In the genomic region with DNA sequence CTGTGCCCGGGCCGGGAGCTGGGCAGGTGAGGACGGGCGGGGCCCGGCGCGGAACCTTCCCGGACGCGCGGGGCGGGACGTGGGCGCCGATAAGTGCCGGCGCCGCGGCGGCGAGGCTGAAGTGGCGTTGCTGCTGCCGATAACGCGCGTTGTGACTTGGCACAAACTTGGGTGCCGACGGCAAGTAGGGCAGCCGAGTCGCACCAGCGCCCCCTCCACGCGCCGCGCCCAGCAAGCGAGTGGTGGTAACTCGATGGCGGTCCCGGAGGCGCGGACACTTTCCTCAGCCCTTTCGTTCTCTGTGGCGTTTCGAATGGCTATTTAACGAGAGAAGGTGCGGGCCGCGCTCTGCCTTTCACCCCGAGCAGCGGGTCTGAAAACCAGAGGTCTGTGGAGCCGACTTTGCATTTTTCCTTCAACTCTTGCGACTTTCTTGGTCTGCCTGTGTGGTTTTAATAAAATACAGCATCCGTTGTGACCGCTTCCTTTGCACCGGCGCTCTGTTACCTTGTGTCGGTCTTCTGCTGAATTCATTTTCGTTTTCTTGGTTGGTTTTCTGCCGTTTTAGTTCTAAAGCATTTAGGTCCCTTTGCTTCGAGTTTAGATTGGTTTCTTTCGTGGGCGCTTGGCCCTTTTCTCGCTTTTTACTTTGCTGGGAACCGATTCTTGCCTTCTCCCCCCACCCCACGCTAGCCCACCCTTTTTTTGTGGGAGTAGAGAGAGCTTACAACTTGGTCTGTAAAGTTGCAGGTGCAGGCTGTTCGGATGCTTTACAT, we compare ENCODE assay signal across 8 cellular contexts. TPM values are rescaled to one million over a fixed set of nuclear protein-coding genes. Genes with fewer than 3 reads are reported as not detected.
DNase-seq lines count a peak whose midpoint lies in the region; ATAC-seq, FAIRE-seq and TF ChIP-seq lines count a peak whose summit lies in the region.

No MANE protein-coding gene starts in this region.

- POLR2A ChIA-PET in endothelial cell of umbilical vein (lab: Charles Lee) = interaction anchor here (0.8 to 2.3 kb wide), 15 partner anchors 10 to 652 kb away, joined by 3 to 73 read pairs (median 7); a partner anchor contains a TSS

- no peaks in the 10 kb centered on the region for H3K9me3 ChIP-seq in endothelial cell of umbilical vein (replicated peaks; ENCODE audit: control insufficient read depth, insufficient read depth, low read length)
- H3K9me3 ChIP-seq in mucosa of descending colon = no peaks in the 10 kb centered on the region

- dilution Hi-C loops in endothelial cell of umbilical vein (cut with MboI; ENCODE audit: extremely low pct_ligation_motif_present, low sequenced_read_pairs) = loop anchor here (25.0 kb wide), 1 partner anchor 129 kb away; no protein-coding TSS in a partner anchor

- peaks cover 7% of the 10 kb centered on the region for H4K20me1 ChIP-seq in endothelial cell of umbilical vein (replicated peaks; ENCODE audit: control insufficient read depth, extremely low read depth, insufficient read depth, low read length)

- TF ChIP-seq CTCF in endothelial cell of umbilical vein (IDR thresholded peaks at IDR 0.05; ENCODE audit: extremely low read depth in 1 of 2, insufficient read depth in 1 of 2, low read depth in 1 of 2, low read length in 2 of 2) (peak in 1 of 2 donors; percentile 28), mucosa of descending colon (IDR thresholded peaks at IDR 0.05) (no peak)

- peak overlapping the region; percentile 74 for H3K4me2 ChIP-seq in endothelial cell of umbilical vein (ENCODE audit: insufficient read depth, low read length)

- no TSS peak for BruUV-seq in endothelial cell of umbilical vein (replicated peaks; lab: Mats Ljungman, UMichigan)

- peaks cover 2 to 12% of the 10 kb centered on the region in 2 experiments for H3K27me3 ChIP-seq in endothelial cell of umbilical vein (ENCODE audit: control insufficient read depth in 2 of 2, insufficient read depth in 2 of 2, low read length in 2 of 2)

- no peaks in the 10 kb centered on the region for H3K9me1 ChIP-seq in endothelial cell of umbilical vein (replicated peaks; ENCODE audit: control insufficient read depth, extremely low read depth, insufficient read depth, low read length)

- TF ChIP-seq POLR2A in endothelial cell of umbilical vein (IDR thresholded peaks at IDR 0.05; ENCODE audit: low read depth, low read length) = no peak

- peak overlapping the region; percentile 96 for H3K9ac ChIP-seq in endothelial cell of umbilical vein (replicated peaks; ENCODE audit: extremely low read depth, insufficient read depth, low read length)

- peak overlapping the region; percentile 74 to 89 (median 76) for H3K4me3 ChIP-seq in endothelial cell of umbilical vein (replicated peaks in 1 of 3; ENCODE audit: insufficient read depth in 1 of 3, low read depth in 1 of 3, low read length in 3 of 3)
- peak overlapping the region; percentile 97 for H3K4me3 ChIP-seq in mucosa of descending colon

- peak overlapping the region; percentile 49 for H3K27ac ChIP-seq in endothelial cell of umbilical vein (ENCODE audit: insufficient read depth, low read depth, low read length)

- peaks cover 57% of the 10 kb centered on the region for H3K79me2 ChIP-seq in endothelial cell of umbilical vein (ENCODE audit: control insufficient read depth, insufficient read depth, low read length)

- CTCF ChIA-PET in endothelial cell of umbilical vein (lab: Charles Lee) = interaction anchor here (0.6 to 9.5 kb wide), 59 partner anchors 8 to 1441 kb away, joined by 3 to 603 read pairs (median 6); a partner anchor contains a TSS

- H3K4me1 ChIP-seq in endothelial cell of umbilical vein (ENCODE audit: control insufficient read depth, extremely low read depth, insufficient read depth, low read length) = peaks cover 33% of the 10 kb centered on the region
- H3K4me1 ChIP-seq in mucosa of descending colon (ENCODE audit: low read depth) = peaks cover 26% of the 10 kb centered on the region

- FAIRE-seq in GM18507 (lab: Jason Lieb, UNC) (peak; percentile 89), endothelial cell of umbilical vein (lab: Jason Lieb, UNC) (no peak)

- peak; percentile 17 for ATAC-seq in HG03039 (IDR thresholded peaks at IDR 0.05; ENCODE audit: unreplicated experiment)
- peak; percentile 49 for ATAC-seq in mucosa of descending colon

- no peaks in the 10 kb centered on the region for H3K36me3 ChIP-seq in endothelial cell of umbilical vein (ENCODE audit: control insufficient read depth in 2 of 2, extremely low read depth in 1 of 2, insufficient read depth in 2 of 2, low read length in 2 of 2)
- H3K36me3 ChIP-seq in mucosa of descending colon (ENCODE audit: low read depth) = no peaks in the 10 kb centered on the region

- intact Hi-C loops in endothelial cell of umbilical vein (cut with micrococcal nuclease) = loop anchor here (1.0 to 10.0 kb wide), 4 partner anchors 64 to 649 kb away; a partner anchor contains a TSS
- intact Hi-C loops in mucosa of descending colon (cut with DNase I, micrococcal nuclease) = loop anchor here (5.0 to 10.0 kb wide), 3 partner anchors 119 to 254 kb away; no protein-coding TSS in a partner anchor

- no peak overlapping the region for H2AFZ ChIP-seq in endothelial cell of umbilical vein (ENCODE audit: low read depth, low read length)

- DNase-seq in A172 (ENCODE audit: low spot score) = peak; percentile 65
- DNase-seq in GM18507 (ENCODE audit: extremely low spot score, insufficient read length, low read depth) = no peak
- peak; percentile 33 for DNase-seq in NCI-H510A treated with DMSO at 0.1 percent for 48 hours (lab: John Stamatoyannopoulos, UW)
- DNase-seq in activated CD8-positive, alpha-beta memory T cell treated with anti-CD3 and anti-CD28 coated beads for 4 hours (ENCODE audit: low read depth in 2 of 2) = peak; percentile 25 to 37
- peak; percentile 71 for DNase-seq in endothelial cell of umbilical vein (ENCODE audit: low read depth, low spot score)
- peak; percentile 73 to 84 (median 81) for DNase-seq in mucosa of descending colon
- peak; percentile 38 to 47 for DNase-seq in stimulated activated CD8-positive, alpha-beta memory T cell treated with anti-CD3 and anti-CD28 coated beads, Interleukin-4, amount 100 ng/mL, for 1 hour (ENCODE audit: low read depth in 2 of 2, low spot score in 1 of 2)

TF ChIP-seq in endothelial cell of umbilical vein, 7 proteins besides CTCF, POLR2A, EP300 and RAD21:
- TF ChIP-seq, protein P1, sequence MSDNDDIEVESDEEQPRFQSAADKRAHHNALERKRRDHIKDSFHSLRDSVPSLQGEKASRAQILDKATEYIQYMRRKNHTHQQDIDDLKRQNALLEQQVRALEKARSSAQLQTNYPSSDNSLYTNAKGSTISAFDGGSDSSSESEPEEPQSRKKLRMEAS (IDR thresholded peaks at IDR 0.05; ENCODE audit: insufficient read depth, insufficient read length) = no peak
- TF ChIP-seq MYC (IDR thresholded peaks at IDR 0.05; ENCODE audit: low read depth, low read length) (peak; percentile 41), POLR2AphosphoS5 (IDR thresholded peaks at IDR 0.05; ENCODE audit: insufficient read depth, low read depth, low read length) (peak; percentile 10)

RNA-seq across cellular contexts. Expression of a gene that starts 0.7 kb away (rescaled TPM):
- 74.6 and 97.8 TPM in 2 replicates for total RNA-seq in A172 (2014; rRNA removed; shearing (Covaris generic))
- total RNA-seq in endothelial cell of umbilical vein (53.9 and 58.8 TPM in 2 replicates), mucosa of descending colon (10 to 100 TPM; 17.9 to 30.0 (median 19.5) TPM)
- 10.6 and 11.7 TPM in 2 replicates for polyA plus RNA-seq in endothelial cell of umbilical vein
- 20.3 and 22.6 TPM in 2 replicates for polyA plus RNA-seq in endothelial cell of umbilical vein (2011; cell fraction: cytosol; rRNA removed)
- polyA plus RNA-seq in endothelial cell of umbilical vein (2011; cell fraction: nucleus; rRNA removed) = 20.8 and 26.3 TPM in 2 replicates
- polyA plus RNA-seq in endothelial cell of umbilical vein (2012) = 48.6 and 75.6 TPM in 2 replicates
- polyA minus RNA-seq in endothelial cell of umbilical vein = 12.1 and 12.3 TPM in 2 replicates
- 10.5 TPM for polyA minus RNA-seq in endothelial cell of umbilical vein (2011; cell fraction: cytosol; rRNA and poly(A)+ RNA removed)
- polyA minus RNA-seq in endothelial cell of umbilical vein (2011; cell fraction: nucleus; rRNA and poly(A)+ RNA removed) = 22.6 and 33.8 TPM in 2 replicates
